In the genomic region with DNA sequence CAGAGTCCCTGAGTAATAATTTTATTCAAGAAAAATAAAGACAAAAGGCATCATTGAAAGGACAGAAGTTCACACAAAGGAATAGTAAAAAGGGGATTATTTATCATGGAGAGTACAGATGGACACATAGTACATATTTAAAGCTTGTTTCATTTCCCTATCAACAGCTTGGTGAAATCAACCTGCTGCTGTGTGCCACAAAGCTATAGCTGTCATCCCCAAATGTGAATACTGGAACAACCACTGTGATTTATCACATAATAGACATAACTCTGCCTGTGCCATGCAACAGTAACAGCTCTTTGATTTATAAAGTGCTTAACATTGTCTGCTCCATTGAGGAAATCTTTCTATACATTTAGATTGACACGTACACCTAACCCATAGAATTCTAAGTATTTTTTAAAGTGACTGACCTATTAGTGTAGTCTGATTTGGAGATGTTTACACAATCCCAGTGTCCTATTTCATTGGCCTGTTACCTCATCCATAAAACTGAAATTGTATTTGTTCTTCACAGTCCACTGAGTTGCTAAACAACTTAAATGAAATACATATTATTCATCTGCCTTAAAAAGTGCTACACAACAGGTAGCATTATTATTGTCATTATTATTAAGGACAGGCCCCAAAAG, we compare ENCODE assay signal across 1 cellular context.
TF ChIP-seq lines count a peak whose summit lies in the region.

No MANE protein-coding gene starts in this region.

TF ChIP-seq in GM12878, 131 proteins besides CTCF, POLR2A, EP300 and RAD21:
- TF ChIP-seq CREB1 (IDR thresholded peaks at IDR 0.05; ENCODE audit: low read depth) (no peak), SPI1 (IDR thresholded peaks at IDR 0.05; ENCODE audit: borderline replicate concordance, insufficient read depth, low read depth, low read length) (0 out of 2 replicates have a peak, but pooled peaks have one; percentile 25)
